ENCODE assay signal across 9 cellular contexts in the genomic region with DNA sequence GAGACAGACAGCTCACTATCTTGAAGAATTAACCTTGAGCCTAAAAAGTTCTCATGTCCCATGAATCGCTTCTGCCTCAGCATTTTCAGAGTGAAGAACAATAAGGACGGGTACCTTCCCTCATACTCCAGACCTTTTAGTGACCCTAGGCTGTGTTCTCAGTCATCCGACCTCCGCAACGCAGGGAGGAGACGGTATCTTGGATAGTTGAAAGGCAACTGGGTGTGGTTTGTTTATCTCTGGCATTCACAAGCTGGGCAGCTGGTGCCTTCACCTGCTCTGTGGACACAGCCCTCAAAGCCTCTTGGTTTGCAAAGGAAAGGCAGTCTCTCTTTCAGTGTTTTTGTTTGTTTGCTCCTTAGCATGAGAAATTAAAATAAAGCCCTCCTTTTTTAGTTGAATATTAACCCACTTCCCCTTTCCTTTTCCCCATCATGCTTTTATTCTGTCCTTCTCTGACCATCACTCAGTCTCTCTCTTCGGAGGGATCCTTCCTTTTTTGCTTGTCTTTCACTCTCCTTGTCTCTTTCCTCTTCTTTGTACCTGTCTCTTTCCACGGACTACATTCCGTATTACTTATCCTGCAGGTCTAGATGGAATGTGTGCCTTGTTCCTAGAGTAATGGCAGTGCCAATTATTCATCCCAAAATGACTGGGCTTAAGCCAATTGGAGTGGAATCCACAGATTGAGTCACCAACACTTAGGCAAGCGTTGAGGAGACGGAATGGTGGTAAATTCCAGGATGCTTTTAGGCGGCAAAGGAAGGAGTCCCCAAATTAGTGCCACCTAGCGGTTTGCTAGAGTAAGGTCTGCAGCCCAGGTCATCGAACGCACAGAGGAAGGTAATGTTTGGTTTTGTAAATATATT. TPM values are rescaled to one million over a fixed set of nuclear protein-coding genes. Genes with fewer than 3 reads are reported as not detected.
A peak's percentile ranks its signal among the peaks of the same experiment; 100 is the strongest.
DNase-seq lines count a peak whose midpoint lies in the region; ATAC-seq and TF ChIP-seq lines count a peak whose summit lies in the region.
"Had no signal": no experiment of that assay in that cellular context is flagged by ENCODE, and none has a peak within 500 bp of the region (broad histone marks: within the 10 kb centered on the region; RNA-seq: fewer than 3 reads in every experiment).

No MANE protein-coding gene starts in this region.

- ATAC-seq in HG03442 (IDR thresholded peaks at IDR 0.05; ENCODE audit: unreplicated experiment) (no peak), HG02973 (IDR thresholded peaks at IDR 0.05; ENCODE audit: unreplicated experiment) (no peak)

- DNase-seq in ELR (ENCODE audit: low read depth) = peak; percentile 63
- peak; percentile 18 for DNase-seq in NCI-H1105 (lab: John Stamatoyannopoulos, UW)
- DNase-seq in brain microvascular endothelial cell = no peak
- peak; percentile 19 to 29 for DNase-seq in lung microvascular endothelial cell (ENCODE audit: low read depth in 2 of 2)
- DNase-seq in stimulated activated CD4-positive, alpha-beta T cell treated with anti-CD3 and anti-CD28 coated beads, Interleukin-2, amount 100 ng/mL, for 48 hours = no peak
- no peak for DNase-seq in inferior parietal cortex (ENCODE audit: extremely low spot score)
- DNase-seq: naive B cell had no signal

- H3K27ac ChIP-seq in brain microvascular endothelial cell = no peak overlapping the region

- H3K27me3 ChIP-seq in brain microvascular endothelial cell (replicated peaks) = no peaks in the 10 kb centered on the region

- H3K4me3 ChIP-seq in brain microvascular endothelial cell (ENCODE audit: low read depth, low read length) = no peak overlapping the region

- H3K36me3 ChIP-seq in brain microvascular endothelial cell (replicated peaks) = no peaks in the 10 kb centered on the region

- TF ChIP-seq CTCF in brain microvascular endothelial cell (IDR thresholded peaks at IDR 0.05; ENCODE audit: low read depth, low read length, missing control alignments) = peak; percentile 87

- in situ Hi-C loops in brain microvascular endothelial cell (cut with HindIII; ENCODE audit: low pct_ligation_motif_present, low sequenced_read_pairs) = no loop called here

RNA-seq across cellular contexts. Expression of gene PRR15, which starts 45.8 kb away (rescaled TPM):
- total RNA-seq in lung microvascular endothelial cell = under 0.01 TPM in 1 of 2 replicates, not detected in the other

Comparison
In these comparisons a context has a peak if more than half of its experiments do, and no peak if none do; other contexts are left out.
1. DNase-seq: peak in ELR (single experiment), NCI-H1105 (single experiment) and lung microvascular endothelial cell (2 of 2); none in brain microvascular endothelial cell (single experiment), stimulated activated CD4-positive, alpha-beta T cell treated with anti-CD3 and anti-CD28 coated beads, Interleukin-2, amount 100 ng/mL, for 48 hours (0 of 2) and inferior parietal cortex (single experiment).